In the genomic region with DNA sequence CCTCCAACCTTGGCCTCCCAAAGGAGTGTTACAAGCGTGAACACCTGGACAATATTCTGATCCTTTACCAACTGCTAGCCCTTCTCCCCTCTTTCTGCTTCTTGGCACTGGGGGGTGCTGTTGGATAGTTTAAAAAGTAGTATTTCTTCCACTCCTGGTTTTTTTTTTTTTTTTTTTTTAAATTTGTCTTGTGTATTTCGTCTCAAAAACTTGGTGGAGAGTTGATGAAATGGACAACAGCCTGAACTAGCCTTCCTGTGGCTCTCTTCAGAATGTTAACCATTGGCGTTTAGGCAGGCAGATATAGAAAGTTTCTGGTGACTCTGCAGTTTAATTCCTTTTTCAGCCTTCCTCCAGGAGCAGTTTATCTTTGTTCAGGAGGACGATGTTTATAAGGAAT, we compare ENCODE assay signal across 8 cellular contexts.
DNase-seq lines count a peak whose midpoint lies in the region; ATAC-seq, FAIRE-seq and TF ChIP-seq lines count a peak whose summit lies in the region.

No MANE protein-coding gene starts in this region.

- H3K4me3 ChIP-seq in GM12864 (ENCODE audit: low read depth, low read length) (no peak overlapping the region), coronary artery (no peak overlapping the region)

- no peak overlapping the region for H3K27ac ChIP-seq in coronary artery

- FAIRE-seq in urothelium cell line (lab: Jason Lieb, UNC): no peak

- no peak for ATAC-seq in HG03354 (IDR thresholded peaks at IDR 0.05; ENCODE audit: poor library complexity, severe bottlenecking, unreplicated experiment)

- DNase-seq in AG08395 (ENCODE audit: low spot score): peak; percentile 57
- no peak for DNase-seq in GM12864 (ENCODE audit: low read depth)
- peak; percentile 33 to 54 for DNase-seq in NCI-H526 (lab: John Stamatoyannopoulos, UW)
- no peak for DNase-seq in coronary artery (ENCODE audit: low spot score)
- peak; percentile 69 for DNase-seq in medulla oblongata (ENCODE audit: extremely low spot score)
- DNase-seq in urothelium cell line (ENCODE audit: low spot score): no peak
- no peak for DNase-seq in activated T-cell treated with anti-CD3 and anti-CD28 coated beads, Interleukin-2, amount 50 U/mL, for 1 hour

- peak; percentile 52 for TF ChIP-seq CTCF in GM12864 (IDR thresholded peaks at IDR 0.05; ENCODE audit: low read depth, low read length, missing control alignments)
- peak; percentile 27 for TF ChIP-seq CTCF in coronary artery (IDR thresholded peaks at IDR 0.05)

Comparison
In these comparisons a context has a peak if more than half of its experiments do, and no peak if none do; other contexts are left out.
1. DNase-seq: peak in AG08395 (single experiment), NCI-H526 (2 of 2) and medulla oblongata (single experiment); none in GM12864 (single experiment), coronary artery (single experiment), urothelium cell line (single experiment) and activated T-cell treated with anti-CD3 and anti-CD28 coated beads, Interleukin-2, amount 50 U/mL, for 1 hour (single experiment).